ENCODE assay signal across 8 cellular contexts in the genomic region with DNA sequence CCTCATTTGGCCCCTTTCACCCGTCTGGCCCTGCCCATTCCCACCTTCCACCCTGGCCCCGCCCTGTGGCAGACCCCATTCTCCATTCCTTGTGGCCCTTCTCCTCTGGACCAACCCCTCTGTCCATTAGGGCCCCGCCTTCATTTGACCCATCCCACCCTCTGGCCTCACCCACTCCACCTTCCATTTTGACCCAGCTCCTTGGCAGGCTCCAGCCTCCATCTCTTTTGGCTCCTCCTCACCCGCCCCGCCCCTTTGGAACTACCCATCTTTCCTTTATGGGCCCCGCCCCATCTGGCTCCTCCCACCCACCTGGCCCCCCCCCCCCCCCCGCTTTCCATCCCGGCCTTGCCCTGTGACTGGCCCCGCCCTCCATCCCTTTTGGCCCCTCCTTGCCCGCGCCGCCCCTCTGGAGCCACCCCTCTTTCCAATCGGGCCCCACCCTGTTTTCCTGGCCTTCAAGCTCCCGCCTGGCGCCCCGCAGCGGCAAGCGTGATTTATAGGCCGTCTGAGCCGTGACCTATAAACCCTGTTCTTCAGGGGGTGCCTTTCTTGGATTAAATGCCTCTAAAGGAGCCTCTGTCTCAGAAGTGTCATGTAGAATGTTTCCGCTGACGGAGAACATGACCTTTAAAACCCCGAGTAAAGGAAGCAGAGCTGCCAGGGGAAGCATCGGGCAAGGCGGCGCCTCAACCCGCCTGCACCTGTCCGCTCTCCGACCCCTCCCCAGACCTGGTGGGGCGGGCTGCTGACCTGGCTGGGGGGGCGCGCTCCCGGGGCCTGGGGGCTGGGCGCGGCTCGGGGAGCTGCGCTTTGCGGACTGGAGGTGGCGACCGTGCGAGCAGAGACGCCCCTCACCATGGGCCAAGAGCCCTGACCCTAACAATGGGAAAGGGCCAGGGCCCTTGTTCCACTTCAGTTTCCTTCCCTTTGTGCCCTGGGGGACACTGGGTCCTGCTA.
DNase-seq lines count a peak whose midpoint lies in the region; ATAC-seq and TF ChIP-seq lines count a peak whose summit lies in the region.

No MANE protein-coding gene starts in this region.

- no peaks in the 10 kb centered on the region for H3K9me3 Mint-ChIP-seq in nephron

- WGBS in thyroid gland, 2 donors: 3 to 19% methylated on average over 20 to 30 of the region's 42 CpGs

- H3K27ac ChIP-seq in VCaP: peak overlapping the region; percentile 89; the same call in 1 of the 2 replicates
- no peak overlapping the region for H3K27ac ChIP-seq in thyroid gland

- ATAC-seq in HG03108 (IDR thresholded peaks at IDR 0.05; ENCODE audit: unreplicated experiment) (no peak), HG02759 (IDR thresholded peaks at IDR 0.05; ENCODE audit: unreplicated experiment) (no peak)

- H3K4me1 Mint-ChIP-seq in nephron: peaks cover 66% of the 10 kb centered on the region

- DNase-seq in NCI-H2029 (lab: John Stamatoyannopoulos, UW) (peak; percentile 58), NCI-H2029 treated with DMSO at 0.1 percent for 48 hours (lab: John Stamatoyannopoulos, UW) (no peak), thyroid gland (peak; percentile 13 to 47)
- DNase-seq in effector CD4-positive, alpha-beta T cell: peak; percentile 14

- no peaks in the 10 kb centered on the region for H3K36me3 Mint-ChIP-seq in nephron (ENCODE audit: low read depth)

- no peaks in the 10 kb centered on the region for H3K36me3 ChIP-seq in thyroid gland

- no peaks in the 10 kb centered on the region for H3K9me3 ChIP-seq in thyroid gland

- H3K4me3 Mint-ChIP-seq in nephron: peak overlapping the region in 2 of 3 experiments; percentile 43 to 76

- intact Hi-C loops in thyroid gland (cut with DNase I): no loop called here

- peaks cover 0 to 13% of the 10 kb centered on the region in 2 donors for H3K4me1 ChIP-seq in thyroid gland

- TF ChIP-seq CTCF in VCaP (conservative IDR thresholded peaks at IDR 0.05) (no peak), nephron (IDR thresholded peaks at IDR 0.05; ENCODE audit: unreplicated experiment in 3 of 3) (no peak), thyroid gland (IDR thresholded peaks at IDR 0.05) (no peak)

- H3K4me3 ChIP-seq in thyroid gland (replicated peaks in 1 of 3): no peak overlapping the region

- peak overlapping the region; percentile 52 to 91 (median 80) for H3K27ac Mint-ChIP-seq in nephron

- peaks cover 15% of the 10 kb centered on the region for H3K27me3 Mint-ChIP-seq in nephron (ENCODE audit: low read depth)

- H3K27me3 ChIP-seq in thyroid gland: peaks cover 5% of the 10 kb centered on the region

- TF ChIP-seq POLR2A in thyroid gland (IDR thresholded peaks at IDR 0.05): no peak
